15 cellular contexts compared by ENCODE assay signal in genomic region chr3:123712077-123712860, GRCh38.
DNase-seq lines count a peak whose midpoint lies in the region; ATAC-seq and TF ChIP-seq lines count a peak whose summit lies in the region.
"Had no signal": no experiment of that assay in that cellular context is flagged by ENCODE, and none has a peak within 500 bp of the region (broad histone marks: within the 10 kb centered on the region; RNA-seq: fewer than 3 reads in every experiment).

No MANE protein-coding gene starts in this region.

- H3K4me3 ChIP-seq in adipocyte (ENCODE audit: low read length), result peak overlapping the region; percentile 54
- H3K4me3 ChIP-seq in muscle layer of duodenum (ENCODE audit: low read depth in 1 of 2, low read length in 2 of 2), result no peak overlapping the region
- no peak overlapping the region for H3K4me3 ChIP-seq in upper lobe of right lung
- H3K4me3 ChIP-seq in MM.1S (ENCODE audit: low read length), result no peak overlapping the region
- H3K4me3 ChIP-seq: GM12878, MG63 had no signal

- H3K4me1 ChIP-seq in adipocyte (ENCODE audit: control insufficient read depth, insufficient read depth, low read length), result peaks cover 32% of the 10 kb centered on the region
- H3K4me1 ChIP-seq in muscle layer of duodenum (ENCODE audit: control insufficient read depth in 1 of 2, insufficient read depth in 2 of 2, low read length in 2 of 2), result peaks cover 0 to 8% of the 10 kb centered on the region in 2 donors
- peaks cover 11% of the 10 kb centered on the region for H3K4me1 ChIP-seq in upper lobe of right lung
- no peaks in the 10 kb centered on the region for H3K4me1 ChIP-seq in MM.1S (ENCODE audit: low read length)

- no peaks in the 10 kb centered on the region for H3K79me2 ChIP-seq in MM.1S (ENCODE audit: low read length)

- H4K20me1 ChIP-seq in MM.1S (ENCODE audit: insufficient read depth, low read length), result no peaks in the 10 kb centered on the region

- H3K27ac ChIP-seq in muscle layer of duodenum (ENCODE audit: low read length) (peak overlapping the region; percentile 49), upper lobe of right lung (peak overlapping the region; percentile 51), MM.1S (ENCODE audit: low read length) (no peak overlapping the region)

- ATAC-seq in upper lobe of right lung, result no peak
- ATAC-seq: GM12878 had no signal

- no peaks in the 10 kb centered on the region for H3K9me2 ChIP-seq in MM.1S (replicated peaks; ENCODE audit: insufficient read depth, low read length)

- no peak overlapping the region for H2AFZ ChIP-seq in MM.1S (ENCODE audit: low read length)

- peaks cover 34% of the 10 kb centered on the region for H3K36me3 ChIP-seq in adipocyte (ENCODE audit: control insufficient read depth, insufficient read depth, low read length, severe bottlenecking)
- H3K36me3 ChIP-seq in muscle layer of duodenum (ENCODE audit: control insufficient read depth in 1 of 2, insufficient read depth in 2 of 2, low read length in 2 of 2), result no peaks in the 10 kb centered on the region
- H3K36me3 ChIP-seq in upper lobe of right lung, result peaks cover 7% of the 10 kb centered on the region
- H3K36me3 ChIP-seq in MM.1S (replicated peaks; ENCODE audit: insufficient read depth, low read length), result no peaks in the 10 kb centered on the region
- H3K36me3 ChIP-seq: MG63 had no signal

- TF ChIP-seq CTCF in upper lobe of right lung (IDR thresholded peaks at IDR 0.05) (no peak), MM.1S (IDR thresholded peaks at IDR 0.05; ENCODE audit: low read length) (no peak)

- no peaks in the 10 kb centered on the region for H3F3A ChIP-seq in MM.1S (ENCODE audit: insufficient read depth, low read length)

- peak overlapping the region; percentile 86 for H3K9ac ChIP-seq in adipocyte (ENCODE audit: low read length)
- H3K9ac ChIP-seq in MM.1S (ENCODE audit: low read length), result no peak overlapping the region

- intact Hi-C loops in upper lobe of right lung (cut with DNase I), result no loop called here

- no peak overlapping the region for H3K4me2 ChIP-seq in MM.1S (ENCODE audit: low read depth, low read length)

- DNase-seq in adipocyte (ENCODE audit: low read depth) (peak; percentile 46), fibroblast of gingiva (ENCODE audit: low read depth) (peak; percentile 21), upper lobe of right lung (peak; percentile 49), MM.1S (no peak), GDM1 (lab: John Stamatoyannopoulos, UW) (no peak), medulla oblongata (ENCODE audit: extremely low spot score) (no peak)
- DNase-seq: activated CD4-positive, alpha-beta T cell treated with anti-CD3 and anti-CD28 coated beads for 4 hours; activated T-cell treated with anti-CD3 and anti-CD28 coated beads for 4 hours; CD4-positive, alpha-beta memory T cell; cortex of kidney; MG63; NCI-H2081 treated with DMSO at 0.1 percent for 48 hours; SHP77 had no signal

- H3K9me3 ChIP-seq in adipocyte (ENCODE audit: control insufficient read depth, low read length) (no peaks in the 10 kb centered on the region), muscle layer of duodenum (ENCODE audit: control insufficient read depth in 1 of 2, low read length in 2 of 2) (no peaks in the 10 kb centered on the region), upper lobe of right lung (no peaks in the 10 kb centered on the region), MM.1S (replicated peaks; ENCODE audit: insufficient read depth, low read length) (no peaks in the 10 kb centered on the region)
- H3K9me3 ChIP-seq: MG63 had no signal

- no peaks in the 10 kb centered on the region for H3K27me3 ChIP-seq in adipocyte (replicated peaks; ENCODE audit: control insufficient read depth, insufficient read depth, low read length)
- H3K27me3 ChIP-seq in muscle layer of duodenum (ENCODE audit: low read depth, low read length), result no peaks in the 10 kb centered on the region
- H3K27me3 ChIP-seq in upper lobe of right lung, result no peaks in the 10 kb centered on the region
- no peaks in the 10 kb centered on the region for H3K27me3 ChIP-seq in MM.1S (replicated peaks; ENCODE audit: insufficient read depth, low read length)
- H3K27me3 ChIP-seq: MG63 had no signal

Comparison
In these comparisons a context has a peak if more than half of its experiments do, and no peak if none do; other contexts are left out.
1. DNase-seq: peak in adipocyte (single experiment), fibroblast of gingiva (single experiment) and upper lobe of right lung (single experiment); none in MM.1S (single experiment), GDM1 (single experiment) and medulla oblongata (single experiment).